8 cellular contexts compared by ENCODE assay signal in the genomic region with DNA sequence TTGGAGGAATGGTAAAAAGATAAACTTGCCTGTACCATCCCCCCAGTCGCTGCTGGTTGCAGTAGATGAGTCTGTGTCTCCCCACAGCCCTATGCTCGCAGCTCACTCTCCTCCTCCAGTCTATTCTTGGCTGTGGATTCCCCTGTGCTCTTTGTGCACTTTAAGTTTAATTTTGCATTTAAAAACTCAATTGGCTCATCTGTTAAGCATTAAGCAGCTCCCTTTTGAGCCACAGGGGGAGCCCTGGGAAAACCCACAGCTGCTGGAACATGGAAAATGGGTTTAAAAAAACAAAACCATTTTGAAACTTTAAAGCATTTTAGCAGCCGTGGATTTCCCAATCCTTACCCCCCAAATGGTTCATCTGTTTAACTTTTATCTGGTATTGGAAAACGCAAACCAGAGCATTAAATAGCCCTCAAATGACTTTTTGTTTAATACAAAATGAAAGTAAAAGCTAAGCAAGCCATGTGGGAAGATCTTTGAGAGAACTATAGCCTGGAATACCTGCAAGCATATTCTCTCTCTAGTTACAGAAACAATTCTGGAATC.
A peak's percentile ranks its signal among the peaks of the same experiment; 100 is the strongest.
DNase-seq lines count a peak whose midpoint lies in the region; ATAC-seq and TF ChIP-seq lines count a peak whose summit lies in the region.

No MANE protein-coding gene starts in this region.

- peak; percentile 11 for DNase-seq in NCI-H510A treated with DMSO at 0.1 percent for 48 hours (lab: John Stamatoyannopoulos, UW)
- no peak for DNase-seq in NCI-H510A (lab: John Stamatoyannopoulos, UW)
- DNase-seq in SK-N-MC (ENCODE audit: low read depth, low spot score) = peak; percentile 96
- DNase-seq in foreskin keratinocyte = peak; percentile 22 to 25
- peak; percentile 70 for DNase-seq in posterior vena cava (ENCODE audit: low spot score)
- DNase-seq in NCI-H1048 (lab: John Stamatoyannopoulos, UW) = no peak

- peak overlapping the region; percentile 97 for H3K27ac ChIP-seq in SK-N-MC
- H3K27ac ChIP-seq in foreskin keratinocyte = no peak overlapping the region

- peak overlapping the region; percentile 71 for H3K4me3 ChIP-seq in SK-N-MC

- no peaks in the 10 kb centered on the region for H3K9me3 ChIP-seq in SK-N-MC (ENCODE audit: low read depth, low read length)

- H3K4me1 ChIP-seq in foreskin keratinocyte = peaks cover 3% of the 10 kb centered on the region

- peak; percentile 47 for TF ChIP-seq CTCF in foreskin keratinocyte (conservative IDR thresholded peaks at IDR 0.05)

- peak overlapping the region; percentile 80 for H3K9ac ChIP-seq in SK-N-MC (ENCODE audit: insufficient read length)

- intact Hi-C loops in posterior vena cava (cut with DNase I) = no loop called here

- no peaks in the 10 kb centered on the region for H3K27me3 ChIP-seq in foreskin keratinocyte

- ATAC-seq in HG03280 (IDR thresholded peaks at IDR 0.05; ENCODE audit: unreplicated experiment) (peak; percentile 52), foreskin keratinocyte (peak; percentile 69), GM21723 (IDR thresholded peaks at IDR 0.05; ENCODE audit: unreplicated experiment) (no peak)

- H3K36me3 ChIP-seq in SK-N-MC (ENCODE audit: insufficient read depth, low read length) = no peaks in the 10 kb centered on the region

Comparison
In these comparisons a context has a peak if more than half of its experiments do, and no peak if none do; other contexts are left out.
1. DNase-seq: peak in NCI-H510A treated with DMSO at 0.1 percent for 48 hours (single experiment), SK-N-MC (single experiment), foreskin keratinocyte (2 of 2) and posterior vena cava (single experiment); none in NCI-H510A (single experiment) and NCI-H1048 (single experiment).